Comparison of ENCODE assay signal across 19 cellular contexts in genomic region chr3:65168547-65168946, GRCh38.
"Had no signal": no experiment of that assay in that cellular context is flagged by ENCODE, and none has a peak within 500 bp of the region (broad histone marks: within the 10 kb centered on the region; RNA-seq: fewer than 3 reads in every experiment).

No MANE protein-coding gene starts in this region.

- ATAC-seq: body of pancreas, pancreas had no signal

- H3K27ac ChIP-seq: body of pancreas, colonic mucosa, SJCRH30, suprapubic skin had no signal

- H3K4me3 ChIP-seq: body of pancreas, colonic mucosa, lung, pancreas, SJCRH30, suprapubic skin had no signal

- H3K4me1 ChIP-seq: body of pancreas, colonic mucosa, pancreas, SJCRH30 had no signal

- H3K27me3 ChIP-seq: body of pancreas, colonic mucosa, pancreas, SJCRH30, suprapubic skin had no signal

- FAIRE-seq: pancreas, small intestine, TTC549 had no signal

- H3K36me3 ChIP-seq: colonic mucosa, pancreas, SJCRH30, suprapubic skin had no signal

- DNase-seq: activated B cell treated with CpG ODN at 0.5 μM for 24 hours; activated CD4-positive, alpha-beta T cell treated with anti-CD3 and anti-CD28 coated beads for 48 hours; activated gamma-delta T cell treated with Interleukin-2 at 50 U/mL for 16 hours; activated naive CD8-positive, alpha-beta T cell treated with anti-CD3 and anti-CD28 coated beads for 36 hours; amygdala; body of pancreas; central memory CD4-positive, alpha-beta T cell; colonic mucosa; naive B cell; pancreas; retina; SJCRH30; small intestine; stimulated activated CD4-positive, alpha-beta T cell treated with anti-CD3 and anti-CD28 coated beads, Interleukin-4, amount 100 ng/mL, for 4 hours; stimulated activated CD8-positive, alpha-beta memory T cell treated with anti-CD3 and anti-CD28 coated beads, Interleukin-4, amount 100 ng/mL, for 48 hours; stimulated activated naive CD4-positive, alpha-beta T cell treated with Interleukin-2 at 50 U/mL for 16 hours had no signal

- H3K9me3 ChIP-seq: body of pancreas, colonic mucosa, pancreas, SJCRH30, suprapubic skin had no signal
